8 cellular contexts compared by ENCODE assay signal in genomic region chr6:1554881-1555569, GRCh38. TPM values are rescaled to one million over a fixed set of nuclear protein-coding genes. Genes with fewer than 3 reads are reported as not detected.
DNase-seq lines count a peak whose midpoint lies in the region; ATAC-seq and TF ChIP-seq lines count a peak whose summit lies in the region.

No MANE protein-coding gene starts in this region.

- ATAC-seq in HG02970 (IDR thresholded peaks at IDR 0.05; ENCODE audit: low FRiP score, unreplicated experiment) (no peak), GM21360 (IDR thresholded peaks at IDR 0.05; ENCODE audit: unreplicated experiment) (no peak)

- no peaks in the 10 kb centered on the region for H3K27me3 ChIP-seq in esophagus (ENCODE audit: control insufficient read depth in 1 of 2, insufficient read depth in 2 of 2, low read length in 2 of 2)
- H3K27me3 ChIP-seq in mucosa of rectum (ENCODE audit: control insufficient read depth in 2 of 2, insufficient read depth in 2 of 2, low read length in 2 of 2): no peaks in the 10 kb centered on the region

- H3K9me3 ChIP-seq in esophagus (ENCODE audit: control insufficient read depth in 2 of 2, insufficient read depth in 1 of 2, low read depth in 1 of 2, low read length in 1 of 2): no peaks in the 10 kb centered on the region
- no peaks in the 10 kb centered on the region for H3K9me3 ChIP-seq in mucosa of rectum (ENCODE audit: control insufficient read depth in 2 of 2, low read length in 2 of 2)

- H3K4me1 ChIP-seq in esophagus (ENCODE audit: control insufficient read depth in 2 of 2, insufficient read depth in 2 of 2, low read length in 1 of 2) (peaks cover 0 to 3% of the 10 kb centered on the region in 2 donors), mucosa of rectum (ENCODE audit: control insufficient read depth in 2 of 2, insufficient read depth in 2 of 2, low read length in 2 of 2) (no peaks in the 10 kb centered on the region)

- TF ChIP-seq CTCF in GM12865 (IDR thresholded peaks at IDR 0.05; ENCODE audit: insufficient read depth, low read depth, low read length, missing control alignments): peak; percentile 45

- 11 to 14% methylated on average over 37 to 42 of the region's 42 CpGs for WGBS in esophagus, 2 donors

- H3K9ac ChIP-seq in mucosa of rectum (ENCODE audit: low read depth in 1 of 2, low read length in 2 of 2): peak overlapping the region; percentile 26 to 34

- DNase-seq in GM12865 (ENCODE audit: low read depth) (peak; percentile 5), NCI-H446 treated with DMSO at 0.1 percent for 48 hours (lab: John Stamatoyannopoulos, UW) (peak; percentile 9)
- peak; percentile 69 for DNase-seq in activated T-cell treated with anti-CD3 and anti-CD28 coated beads, Interleukin-2, amount 50 U/mL, for 1 hour
- peak; percentile 41 to 50 for DNase-seq in stimulated activated CD8-positive, alpha-beta memory T cell treated with anti-CD3 and anti-CD28 coated beads, Interleukin-7, amount 100 ng/mL, for 4 hours (ENCODE audit: low read depth in 2 of 2)

- H3K4me3 ChIP-seq in GM12865 (ENCODE audit: low read depth, low read length): no peak overlapping the region
- peak overlapping the region; percentile 52 to 70 for H3K4me3 ChIP-seq in esophagus (ENCODE audit: low read depth in 1 of 2, low read length in 2 of 2)
- H3K4me3 ChIP-seq in mucosa of rectum (ENCODE audit: low read length in 2 of 2): peak overlapping the region; percentile 53 to 69

- no peaks in the 10 kb centered on the region for H3K36me3 ChIP-seq in esophagus (ENCODE audit: control insufficient read depth in 2 of 2, insufficient read depth in 2 of 2, low read length in 1 of 2)
- no peaks in the 10 kb centered on the region for H3K36me3 ChIP-seq in mucosa of rectum (ENCODE audit: control insufficient read depth in 2 of 2, insufficient read depth in 2 of 2, low read length in 2 of 2)

- H3K27ac ChIP-seq in esophagus (ENCODE audit: low read depth in 2 of 2, low read length in 1 of 2) (peak overlapping the region; percentile 66 to 70), mucosa of rectum (ENCODE audit: low read depth in 2 of 2, low read length in 2 of 2) (peak overlapping the region; percentile 50 to 56)

RNA-seq across cellular contexts. Expression of gene FOXC1, which starts 54.7 kb away (rescaled TPM):
- polyA plus RNA-seq in esophagus: 1 to 10 TPM; 1.5 to 2.3 TPM

Comparison
In these comparisons a context has a peak if more than half of its experiments do, and no peak if none do; other contexts are left out.
1. DNase-seq: peak in every context shown above with its lines; median percentile 69 in activated T-cell treated with anti-CD3 and anti-CD28 coated beads, Interleukin-2, amount 50 U/mL, for 1 hour; 46 in stimulated activated CD8-positive, alpha-beta memory T cell treated with anti-CD3 and anti-CD28 coated beads, Interleukin-7, amount 100 ng/mL, for 4 hours; 9 in NCI-H446 treated with DMSO at 0.1 percent for 48 hours; 5 in GM12865.